15 cellular contexts compared by ENCODE assay signal in genomic region chr20:59412896-59413295, GRCh38.
DNase-seq lines count a peak whose midpoint lies in the region; ATAC-seq and TF ChIP-seq lines count a peak whose summit lies in the region.
"Had no signal": no experiment of that assay in that cellular context is flagged by ENCODE, and none has a peak within 500 bp of the region (broad histone marks: within the 10 kb centered on the region; RNA-seq: fewer than 3 reads in every experiment).

No MANE protein-coding gene starts in this region.

- TF ChIP-seq CTCF in cardiac muscle cell (IDR thresholded peaks at IDR 0.05; ENCODE audit: low read depth, low read length) (no peak), endodermal cell (conservative IDR thresholded peaks at IDR 0.05) (peak; percentile 69), thyroid gland (IDR thresholded peaks at IDR 0.05) (peak in 2 of 6 experiments; percentile 37 to 45)

- H3K4me1 ChIP-seq in cardiac muscle cell (ENCODE audit: low read depth) (peaks cover 21% of the 10 kb centered on the region), NT2/D1 (ENCODE audit: insufficient read depth, insufficient read length) (peaks cover 3% of the 10 kb centered on the region), endodermal cell (ENCODE audit: control insufficient read depth, insufficient read depth, low read length) (no peaks in the 10 kb centered on the region), thyroid gland (no peaks in the 10 kb centered on the region)
- H3K4me1 ChIP-seq: testis had no signal

- H3K27ac ChIP-seq in cardiac muscle cell = peak overlapping the region; percentile 93
- H3K27ac ChIP-seq in endodermal cell (ENCODE audit: low read depth, low read length) = no peak overlapping the region
- no peak overlapping the region for H3K27ac ChIP-seq in thyroid gland
- H3K27ac ChIP-seq: skin epidermis, testis had no signal

- WGBS in endodermal cell (ENCODE audit: insufficient coverage in 1 of 2, insufficient read length in 1 of 2), 2 experiments = 49 to 66% methylated on average over 2 to 6 of the region's 6 CpGs
- WGBS in thyroid gland, 2 donors = 46 to 54% methylated on average over 6 of the region's 6 CpGs

- H3K4me1 Mint-ChIP-seq in endodermal cell = no peaks in the 10 kb centered on the region

- intact Hi-C loops in Right ventricle myocardium superior (cut with DNase I) (no loop called here), thyroid gland (cut with DNase I) (no loop called here)

- ATAC-seq in Right ventricle myocardium superior (ENCODE audit: poor library complexity) (no peak), GM21619 (IDR thresholded peaks at IDR 0.05; ENCODE audit: unreplicated experiment) (no peak)
- ATAC-seq: effector memory CD8-positive, alpha-beta T cell; left cardiac atrium had no signal

- no peak overlapping the region for H3K9ac ChIP-seq in NT2/D1 (ENCODE audit: insufficient read length, low read depth)
- no peak overlapping the region for H3K9ac ChIP-seq in endodermal cell (ENCODE audit: extremely low read depth, low read length, poor library complexity, severe bottlenecking)

- H3K36me3 Mint-ChIP-seq in endodermal cell (ENCODE audit: low read depth) = no peaks in the 10 kb centered on the region

- H3K27me3 ChIP-seq in cardiac muscle cell (no peaks in the 10 kb centered on the region), NT2/D1 (ENCODE audit: insufficient read depth, insufficient read length) (no peaks in the 10 kb centered on the region), endodermal cell (ENCODE audit: control insufficient read depth, insufficient read depth, low read length, poor library complexity, severe bottlenecking) (peaks cover 8% of the 10 kb centered on the region), thyroid gland (no peaks in the 10 kb centered on the region)
- H3K27me3 ChIP-seq: testis had no signal

- DNase-seq in cardiac muscle cell (ENCODE audit: low read depth in 1 of 2, low spot score in 1 of 2) = peak in 1 of 2 donors; percentile 69
- DNase-seq in Right ventricle myocardium superior = no peak
- peak; percentile 44 for DNase-seq in NT2/D1 (ENCODE audit: low read depth, low spot score)
- DNase-seq in endodermal cell = peak; percentile 72
- DNase-seq in thyroid gland = peak; percentile 23 to 27
- no peak for DNase-seq in cerebellar nuclear complex (lab: John Stamatoyannopoulos, UW)
- no peak for DNase-seq in T1000 (lab: John Stamatoyannopoulos, UW)
- DNase-seq: activated CD4-positive, alpha-beta T cell treated with anti-CD3 and anti-CD28 coated beads, Interleukin-2, amount 50 U/mL, for 48 hours; activated T-cell treated with anti-CD3 and anti-CD28 coated beads, Interleukin-2, amount 50 U/mL, for 24 hours; effector memory CD8-positive, alpha-beta T cell; hippocampal formation; left cardiac atrium; testis had no signal

- H3K9me3 ChIP-seq in cardiac muscle cell (ENCODE audit: low read depth) (no peaks in the 10 kb centered on the region), NT2/D1 (ENCODE audit: insufficient read depth, low read length) (no peaks in the 10 kb centered on the region), endodermal cell (ENCODE audit: control insufficient read depth, low read length) (no peaks in the 10 kb centered on the region), thyroid gland (no peaks in the 10 kb centered on the region)
- H3K9me3 ChIP-seq: testis had no signal

- no peak for TF ChIP-seq POLR2A in thyroid gland (IDR thresholded peaks at IDR 0.05)

- no peak overlapping the region for H3K27ac Mint-ChIP-seq in endodermal cell
- H3K27ac Mint-ChIP-seq: activated T-cell treated with anti-CD3 and anti-CD28 coated beads, Interleukin-2, amount 50 U/mL, for 24 hours; effector memory CD8-positive, alpha-beta T cell had no signal

- peaks cover 10% of the 10 kb centered on the region for H3K27me3 Mint-ChIP-seq in endodermal cell (ENCODE audit: insufficient read depth)

- no peak overlapping the region for H3K4me3 ChIP-seq in cardiac muscle cell
- H3K4me3 ChIP-seq in NT2/D1 (ENCODE audit: insufficient read length, low read depth) = no peak overlapping the region
- H3K4me3 ChIP-seq in endodermal cell (ENCODE audit: low read length) = no peak overlapping the region
- H3K4me3 ChIP-seq in thyroid gland (replicated peaks in 1 of 3) = no peak overlapping the region
- H3K4me3 ChIP-seq: skin epidermis, testis had no signal

- H3K9me3 Mint-ChIP-seq in endodermal cell = peaks cover 4% of the 10 kb centered on the region
- H3K9me3 Mint-ChIP-seq: activated T-cell treated with anti-CD3 and anti-CD28 coated beads, Interleukin-2, amount 50 U/mL, for 24 hours; effector memory CD8-positive, alpha-beta T cell had no signal

- no peaks in the 10 kb centered on the region for H3K36me3 ChIP-seq in cardiac muscle cell
- H3K36me3 ChIP-seq in NT2/D1 (ENCODE audit: insufficient read depth, insufficient read length, low read length) = no peaks in the 10 kb centered on the region
- no peaks in the 10 kb centered on the region for H3K36me3 ChIP-seq in endodermal cell (ENCODE audit: control insufficient read depth, insufficient read depth, low read length)
- no peaks in the 10 kb centered on the region for H3K36me3 ChIP-seq in thyroid gland

- H3K4me3 Mint-ChIP-seq in endodermal cell = no peak overlapping the region
- H3K4me3 Mint-ChIP-seq: activated T-cell treated with anti-CD3 and anti-CD28 coated beads, Interleukin-2, amount 50 U/mL, for 24 hours; effector memory CD8-positive, alpha-beta T cell had no signal

Comparison
In these comparisons a context has a peak if more than half of its experiments do, and no peak if none do; other contexts are left out.
1. DNase-seq: peak in NT2/D1 (single experiment), endodermal cell (single experiment) and thyroid gland (2 of 2); none in Right ventricle myocardium superior (single experiment), cerebellar nuclear complex (0 of 2) and T1000 (single experiment).